In the genomic region with DNA sequence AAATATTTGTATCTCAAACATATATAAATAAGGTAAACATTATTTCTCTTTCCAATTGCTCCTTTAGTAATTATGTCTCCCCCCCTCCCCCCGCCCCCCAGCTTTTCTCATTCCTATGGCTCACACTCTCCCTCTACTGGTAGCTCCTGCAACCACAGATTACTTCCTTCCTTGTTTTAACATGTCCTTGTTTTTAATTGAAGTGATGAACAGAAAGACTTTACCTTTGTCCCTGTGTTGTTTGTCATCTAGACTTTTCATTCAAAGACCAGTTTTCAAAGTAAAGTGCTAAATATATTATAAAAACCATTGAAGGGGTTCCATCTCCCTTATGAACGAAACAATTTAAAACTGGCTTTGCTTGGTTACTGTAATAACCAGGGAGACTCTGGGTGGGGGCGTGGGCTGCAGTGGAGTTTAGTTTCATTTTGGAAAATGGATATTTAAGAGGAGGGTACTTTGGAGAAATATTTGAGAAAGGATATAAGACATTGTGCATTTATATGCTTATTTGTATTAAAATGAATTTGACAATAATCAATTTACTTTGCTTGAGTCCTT, we compare ENCODE assay signal across 9 cellular contexts.
A peak's percentile ranks its signal among the peaks of the same experiment; 100 is the strongest.
DNase-seq lines count a peak whose midpoint lies in the region; ATAC-seq and TF ChIP-seq lines count a peak whose summit lies in the region.
"Had no signal": no experiment of that assay in that cellular context is flagged by ENCODE, and none has a peak within 500 bp of the region (broad histone marks: within the 10 kb centered on the region; RNA-seq: fewer than 3 reads in every experiment).

No MANE protein-coding gene starts in this region.

- H3K9me3 ChIP-seq in esophagus muscularis mucosa: no peaks in the 10 kb centered on the region

- no peak overlapping the region for H3K27ac ChIP-seq in esophagus muscularis mucosa (replicated peaks in 1 of 4)

- no peak overlapping the region for H3K4me3 ChIP-seq in AG10803 (ENCODE audit: low read length)
- H3K4me3 ChIP-seq in esophagus muscularis mucosa: no peak overlapping the region
- no peak overlapping the region for H3K4me3 ChIP-seq in retinal pigment epithelial cell (ENCODE audit: low read length)
- H3K4me3 ChIP-seq: lung had no signal

- peaks cover 2% of the 10 kb centered on the region for H3K27me3 Mint-ChIP-seq in activated CD4-positive, alpha-beta memory T cell treated with anti-CD3 and anti-CD28 coated beads for 36 hours

- H3K27me3 ChIP-seq in esophagus muscularis mucosa: no peaks in the 10 kb centered on the region

- H3K4me1 ChIP-seq in esophagus muscularis mucosa: no peaks in the 10 kb centered on the region

- no peaks in the 10 kb centered on the region for H3K4me1 Mint-ChIP-seq in activated CD4-positive, alpha-beta memory T cell treated with anti-CD3 and anti-CD28 coated beads for 36 hours (ENCODE audit: low read depth)

- no peaks in the 10 kb centered on the region for H3K36me3 Mint-ChIP-seq in activated CD4-positive, alpha-beta memory T cell treated with anti-CD3 and anti-CD28 coated beads for 36 hours

- WGBS in esophagus muscularis mucosa: 41% methylated on average over 3 of the region's 3 CpGs

- no peaks in the 10 kb centered on the region for H3K36me3 ChIP-seq in esophagus muscularis mucosa

- H3K4me3 Mint-ChIP-seq in activated CD4-positive, alpha-beta memory T cell treated with anti-CD3 and anti-CD28 coated beads for 36 hours: no peak overlapping the region

- peak; percentile 77 for TF ChIP-seq CTCF in AG10803 (conservative IDR thresholded peaks at IDR 0.05; ENCODE audit: low read length)
- peak; percentile 25 to 62 (median 43) for TF ChIP-seq CTCF in esophagus muscularis mucosa (IDR thresholded peaks at IDR 0.05)
- peak; percentile 85 for TF ChIP-seq CTCF in retinal pigment epithelial cell (conservative IDR thresholded peaks at IDR 0.05; ENCODE audit: low read depth, low read length)

- TF ChIP-seq POLR2A in GM18505 (IDR thresholded peaks at IDR 0.05; ENCODE audit: borderline replicate concordance, extremely low read depth, insufficient read depth, insufficient read length): no peak
- TF ChIP-seq POLR2A in esophagus muscularis mucosa (IDR thresholded peaks at IDR 0.05; ENCODE audit: low read depth): no peak

- CTCF ChIA-PET in activated CD4-positive, alpha-beta memory T cell treated with anti-CD3 and anti-CD28 coated beads for 36 hours (lab: Charles Lee): interaction anchor here (0.6 kb wide), 1 partner anchor 1180 kb away, joined by 3 read pairs; no protein-coding TSS in a partner anchor

- intact Hi-C loops in esophagus muscularis mucosa (cut with DNase I): no loop called here
- intact Hi-C loops in activated CD4-positive, alpha-beta memory T cell treated with anti-CD3 and anti-CD28 coated beads for 36 hours (cut with micrococcal nuclease): no loop called here

- TF ChIP-seq EP300 in esophagus muscularis mucosa (IDR thresholded peaks at IDR 0.05): no peak

- POLR2A ChIA-PET in activated CD4-positive, alpha-beta memory T cell treated with anti-CD3 and anti-CD28 coated beads for 36 hours (lab: Charles Lee): interaction anchor here (0.6 kb wide), 1 partner anchor 234 kb away, joined by 3 read pairs; no protein-coding TSS in a partner anchor

- ATAC-seq in GM18505 (IDR thresholded peaks at IDR 0.05; ENCODE audit: unreplicated experiment) (peak; percentile 63), HG03565 (IDR thresholded peaks at IDR 0.05; ENCODE audit: unreplicated experiment) (peak; percentile 68), GM18873 (IDR thresholded peaks at IDR 0.05; ENCODE audit: low FRiP score, unreplicated experiment) (no peak)

- H3K27ac Mint-ChIP-seq in activated CD4-positive, alpha-beta memory T cell treated with anti-CD3 and anti-CD28 coated beads for 36 hours: no peak overlapping the region

- peak; percentile 36 for DNase-seq in AG10803 (ENCODE audit: low read depth)
- DNase-seq in RPMI7951 (ENCODE audit: low read depth): peak; percentile 49
- no peak for DNase-seq in esophagus muscularis mucosa (ENCODE audit: extremely low spot score)
- DNase-seq in retinal pigment epithelial cell (ENCODE audit: low read depth): no peak
- DNase-seq in activated CD4-positive, alpha-beta memory T cell treated with anti-CD3 and anti-CD28 coated beads for 36 hours: no peak

- H3K9me3 Mint-ChIP-seq in activated CD4-positive, alpha-beta memory T cell treated with anti-CD3 and anti-CD28 coated beads for 36 hours: no peaks in the 10 kb centered on the region

Comparison
In these comparisons a context has a peak if more than half of its experiments do, and no peak if none do; other contexts are left out.
1. DNase-seq: peak in AG10803 (single experiment) and RPMI7951 (single experiment); none in esophagus muscularis mucosa (single experiment), retinal pigment epithelial cell (single experiment) and activated CD4-positive, alpha-beta memory T cell treated with anti-CD3 and anti-CD28 coated beads for 36 hours (single experiment).
2. Peak in every context shown above with its lines, with median percentiles within 50 percentile points of each other: CTCF ChIP-seq.